Comparison of ENCODE assay signal across 2 cellular contexts in genomic region chr3:51395493-51396213, GRCh38.
A peak's percentile ranks its signal among the peaks of the same experiment; 100 is the strongest.
TF ChIP-seq lines count a peak whose summit lies in the region.

No MANE protein-coding gene starts in this region.

TF ChIP-seq in HCT116, 20 proteins besides CTCF, POLR2A, EP300 and RAD21:
- peak; percentile 20; the same call in 1 of the 2 replicates for TF ChIP-seq POLR2AphosphoS5 (IDR thresholded peaks at IDR 0.05; ENCODE audit: low read depth, low read length)
- no peak for TF ChIP-seq EZH2 (IDR thresholded peaks at IDR 0.05)

TF ChIP-seq in K562, 482 proteins besides CTCF, POLR2A, EP300 and RAD21 (continued from another document):
- TF ChIP-seq ZNF785 (CRISPR knock-in tag; IDR thresholded peaks at IDR 0.05) (no peak), ID3 (CRISPR knock-in tag; IDR thresholded peaks at IDR 0.05) (no peak), ID3 (tag; IDR thresholded peaks at IDR 0.05) (no peak), SRSF1 (IDR thresholded peaks at IDR 0.05; ENCODE audit: low read depth, low read length) (no peak), ZBTB33 (CRISPR knock-in tag; IDR thresholded peaks at IDR 0.05) (no peak), ZNF639 (CRISPR knock-in tag; conservative IDR thresholded peaks at IDR 0.05 in 1 of 2, IDR thresholded peaks at IDR 0.05 in 1 of 2) (no peak), CEBPB (tag; IDR thresholded peaks at IDR 0.05) (no peak), MBD2 (IDR thresholded peaks at IDR 0.05; ENCODE audit: borderline replicate concordance, low read depth) (no peak), ZNF316 (IDR thresholded peaks at IDR 0.05) (no peak), NRF1 (conservative IDR thresholded peaks at IDR 0.05 in 1 of 2, IDR thresholded peaks at IDR 0.05 in 1 of 2) (no peak), ZNF589 (CRISPR knock-in tag; IDR thresholded peaks at IDR 0.05; ENCODE audit: low read depth) (no peak), ZNF740 (CRISPR knock-in tag; IDR thresholded peaks at IDR 0.05) (no peak), ZNF740 (tag; IDR thresholded peaks at IDR 0.05) (no peak)
TF ChIP-seq in K562: peak in this region for 0.
